ENCODE assay signal across 17 cellular contexts in genomic region chr15:29123991-29124390, GRCh38.
DNase-seq lines count a peak whose midpoint lies in the region; ATAC-seq and TF ChIP-seq lines count a peak whose summit lies in the region.
"Had no signal": no experiment of that assay in that cellular context is flagged by ENCODE, and none has a peak within 500 bp of the region (broad histone marks: within the 10 kb centered on the region; RNA-seq: fewer than 3 reads in every experiment).

No MANE protein-coding gene starts in this region.

- peak overlapping the region; percentile 3 for H2AK5ac ChIP-seq in mesenchymal stem cell (ENCODE audit: low read length, severe bottlenecking)

- intact Hi-C loops in Right ventricle myocardium superior (cut with DNase I): no loop called here
- intact Hi-C loops in CD14-positive monocyte (cut with micrococcal nuclease): no loop called here
- intact Hi-C loops in spleen (cut with DNase I; ENCODE audit: low total_unique reads): no loop called here

- no peak overlapping the region for H3K4me2 ChIP-seq in mesenchymal stem cell (ENCODE audit: low read length, poor library complexity, severe bottlenecking)

- no peak overlapping the region for H3K23ac ChIP-seq in mesenchymal stem cell (ENCODE audit: low read length in 2 of 2)

- no peak overlapping the region for H3K9ac ChIP-seq in mesenchymal stem cell (ENCODE audit: low read length)

- no peaks in the 10 kb centered on the region for H3K27me3 ChIP-seq in right atrium auricular region
- peaks cover 4 to 41% of the 10 kb centered on the region in 2 experiments for H3K27me3 ChIP-seq in mesenchymal stem cell (ENCODE audit: control insufficient read depth in 1 of 2, insufficient read depth in 1 of 2, low read length in 2 of 2)
- H3K27me3 ChIP-seq in spleen (replicated peaks in 1 of 7): no peaks in the 10 kb centered on the region

- H3K4me1 Mint-ChIP-seq in CD14-positive monocyte: no peaks in the 10 kb centered on the region

- ATAC-seq in Right ventricle myocardium superior (ENCODE audit: poor library complexity) (no peak), GM21737 (IDR thresholded peaks at IDR 0.05; ENCODE audit: unreplicated experiment) (no peak)

- no peak overlapping the region for H3K4me3 Mint-ChIP-seq in CD14-positive monocyte

- TF ChIP-seq CTCF in right atrium auricular region (IDR thresholded peaks at IDR 0.05) (no peak), CD14-positive monocyte (IDR thresholded peaks at IDR 0.05) (no peak), spleen (IDR thresholded peaks at IDR 0.05 in 8 of 11, conservative IDR thresholded peaks at IDR 0.05 in 3 of 11) (no peak)

- no peak overlapping the region for H4K91ac ChIP-seq in mesenchymal stem cell (ENCODE audit: low read length)

- H3K18ac ChIP-seq in mesenchymal stem cell (ENCODE audit: low read depth in 1 of 2, low read length in 2 of 2): no peak overlapping the region

- DNase-seq in Right ventricle myocardium superior: peak; percentile 27
- no peak for DNase-seq in right atrium auricular region (ENCODE audit: low spot score)
- peak; percentile 27 for DNase-seq in CD14-positive monocyte (ENCODE audit: low spot score)
- no peak for DNase-seq in mesenchymal stem cell
- DNase-seq in spleen: peak; percentile 62
- no peak for DNase-seq in NCI-H1694 (lab: John Stamatoyannopoulos, UW)
- DNase-seq: 8988T, DMS53, GDM1, Kasumi-1, NCI-H1694 treated with DMSO at 0.1 percent for 48 hours, NCI-H2081 treated with DMSO at 0.1 percent for 48 hours, NCI-H446, NCI-H526, OCI-M1, SHP77 had no signal

- H3K79me1 ChIP-seq in mesenchymal stem cell (replicated peaks; ENCODE audit: low read length, poor library complexity, severe bottlenecking): no peaks in the 10 kb centered on the region

- H3K36me3 ChIP-seq in right atrium auricular region (no peaks in the 10 kb centered on the region), mesenchymal stem cell (ENCODE audit: control insufficient read depth in 1 of 2, insufficient read depth in 2 of 2, low read depth in 1 of 2, low read length in 2 of 2) (peaks cover 0 to 4% of the 10 kb centered on the region in 2 experiments), spleen (no peaks in the 10 kb centered on the region)

- H2BK15ac ChIP-seq in mesenchymal stem cell (ENCODE audit: low read depth, poor library complexity, severe bottlenecking): no peak overlapping the region

- H3K14ac ChIP-seq in mesenchymal stem cell (ENCODE audit: low read length in 2 of 2): no peak overlapping the region

- no peak overlapping the region for H3K27ac ChIP-seq in right atrium auricular region
- no peak overlapping the region for H3K27ac ChIP-seq in mesenchymal stem cell (ENCODE audit: low read length, poor library complexity, severe bottlenecking)
- H3K27ac ChIP-seq in spleen: no peak overlapping the region

- H4K8ac ChIP-seq in mesenchymal stem cell (ENCODE audit: low read length): no peak overlapping the region

- H3K4ac ChIP-seq in mesenchymal stem cell (ENCODE audit: low read depth in 1 of 2, low read length in 2 of 2): no peak overlapping the region

- no peak overlapping the region for H3K4me3 ChIP-seq in right atrium auricular region
- no peak overlapping the region for H3K4me3 ChIP-seq in mesenchymal stem cell (ENCODE audit: insufficient read depth in 1 of 2, low read depth in 1 of 2, low read length in 2 of 2)
- no peak overlapping the region for H3K4me3 ChIP-seq in spleen

- H3K27ac Mint-ChIP-seq in CD14-positive monocyte: no peak overlapping the region

- no peaks in the 10 kb centered on the region for H3K9me3 Mint-ChIP-seq in CD14-positive monocyte

- H2AFZ ChIP-seq in mesenchymal stem cell (ENCODE audit: low read depth, low read length): no peak overlapping the region

- WGBS in mesenchymal stem cell: 94% methylated on average over 9 of the region's 9 CpGs
- 89 to 96% (median 93%) methylated on average over 8 to 9 of the region's 9 CpGs for WGBS in spleen, 5 donors

- no peak overlapping the region for H2BK120ac ChIP-seq in mesenchymal stem cell (ENCODE audit: low read depth, low read length)

- H3K9me3 ChIP-seq in right atrium auricular region (no peaks in the 10 kb centered on the region), mesenchymal stem cell (ENCODE audit: control insufficient read depth, low read length) (no peaks in the 10 kb centered on the region), spleen (no peaks in the 10 kb centered on the region)

- no peak overlapping the region for H2BK12ac ChIP-seq in mesenchymal stem cell (ENCODE audit: low read length in 2 of 2)

- H3K36me3 Mint-ChIP-seq in CD14-positive monocyte: no peaks in the 10 kb centered on the region

- H3K4me1 ChIP-seq in right atrium auricular region (no peaks in the 10 kb centered on the region), mesenchymal stem cell (ENCODE audit: control insufficient read depth, insufficient read depth, low read depth, low read length) (peaks cover 21% of the 10 kb centered on the region), spleen (no peaks in the 10 kb centered on the region)

- no peak overlapping the region for H2BK5ac ChIP-seq in mesenchymal stem cell (ENCODE audit: low read depth, low read length, poor library complexity, severe bottlenecking)

- TF ChIP-seq POLR2A in spleen (IDR thresholded peaks at IDR 0.05): no peak

- H3K27me3 Mint-ChIP-seq in CD14-positive monocyte (ENCODE audit: low read depth in 3 of 3): peaks cover 0 to 2% (median 0%) of the 10 kb centered on the region in 3 donors

Comparison
In these comparisons a context has a peak if more than half of its experiments do, and no peak if none do; other contexts are left out.
1. DNase-seq: peak in Right ventricle myocardium superior (single experiment), CD14-positive monocyte (single experiment) and spleen (single experiment); none in right atrium auricular region (single experiment), mesenchymal stem cell (single experiment) and NCI-H1694 (single experiment).